Comparison of ENCODE assay signal across 22 cellular contexts in genomic region chr7:5431485-5432118, GRCh38. TPM values are rescaled to one million over a fixed set of nuclear protein-coding genes. Genes with fewer than 3 reads are reported as not detected.
DNase-seq lines count a peak whose midpoint lies in the region; TF ChIP-seq lines count a peak whose summit lies in the region.
"Had no signal": no experiment of that assay in that cellular context is flagged by ENCODE, and none has a peak within 500 bp of the region (broad histone marks: within the 10 kb centered on the region; RNA-seq: fewer than 3 reads in every experiment).

No MANE protein-coding gene starts in this region.

- no peak for TF ChIP-seq CTCF in MCF 10A (IDR thresholded peaks at IDR 0.05; ENCODE audit: unreplicated experiment)
- TF ChIP-seq CTCF in breast epithelium (IDR thresholded peaks at IDR 0.05), result no peak
- TF ChIP-seq CTCF in mesothelial cell of epicardium (IDR thresholded peaks at IDR 0.05; ENCODE audit: unreplicated experiment), result no peak
- TF ChIP-seq CTCF in type B pancreatic cell (conservative IDR thresholded peaks at IDR 0.05), result no peak

- H3K4me1 ChIP-seq in breast epithelium, result peaks cover 0 to 7% of the 10 kb centered on the region in 2 donors

- no peaks in the 10 kb centered on the region for H3K36me3 ChIP-seq in breast epithelium

- H3K27me3 Mint-ChIP-seq in MCF 10A (ENCODE audit: insufficient read depth, unreplicated experiment) (no peaks in the 10 kb centered on the region), mesothelial cell of epicardium (ENCODE audit: low read depth) (no peaks in the 10 kb centered on the region), type B pancreatic cell (peaks cover 4% of the 10 kb centered on the region)

- no TSS peak for BruUV-seq in MCF 10A (replicated peaks; lab: Mats Ljungman, UMichigan)

- peaks cover 35% of the 10 kb centered on the region for H3K36me3 Mint-ChIP-seq in MCF 10A (ENCODE audit: insufficient read depth, unreplicated experiment)
- H3K36me3 Mint-ChIP-seq in mesothelial cell of epicardium, result peaks cover 23% of the 10 kb centered on the region
- H3K36me3 Mint-ChIP-seq in type B pancreatic cell, result peaks cover 23% of the 10 kb centered on the region

- intact Hi-C loops in MCF 10A (cut with micrococcal nuclease), result no loop called here
- intact Hi-C loops in breast epithelium (cut with DNase I; ENCODE audit: low total_unique reads), result no loop called here

- no peak for TF ChIP-seq POLR2A in breast epithelium (IDR thresholded peaks at IDR 0.05)

- H3K27ac Mint-ChIP-seq in MCF 10A (ENCODE audit: low read depth, unreplicated experiment) (peak overlapping the region; percentile 39), mesothelial cell of epicardium (peak overlapping the region; percentile 84), type B pancreatic cell (peak overlapping the region; percentile 99)
- H3K27ac Mint-ChIP-seq: CD4-positive, alpha-beta T cell; memory B cell had no signal

- no peak overlapping the region for H3K4me3 ChIP-seq in breast epithelium
- H3K4me3 ChIP-seq: heart left ventricle, stomach had no signal

- POLR2A ChIA-PET in MCF 10A (lab: Yijun Ruan, JAX), result interaction anchor here (0.5 to 4.3 kb wide), 4 partner anchors 10 to 576 kb away, joined by 3 to 24 read pairs (median 4); no protein-coding TSS in a partner anchor

- no peaks in the 10 kb centered on the region for H3K27me3 ChIP-seq in breast epithelium
- H3K27me3 ChIP-seq: heart left ventricle had no signal

- H3K27ac ChIP-seq in breast epithelium, result no peak overlapping the region
- H3K27ac ChIP-seq: KMS-11 had no signal

- no peak overlapping the region for H3K4me3 Mint-ChIP-seq in MCF 10A (ENCODE audit: unreplicated experiment)
- H3K4me3 Mint-ChIP-seq in mesothelial cell of epicardium, result peak overlapping the region; percentile 11
- peak overlapping the region; percentile 73 for H3K4me3 Mint-ChIP-seq in type B pancreatic cell
- H3K4me3 Mint-ChIP-seq: CD4-positive, alpha-beta T cell; central memory CD8-positive, alpha-beta T cell; memory B cell had no signal

- CTCF ChIA-PET in MCF 10A (lab: Yijun Ruan, JAX), result interaction anchor here (0.7 to 1.5 kb wide), 7 partner anchors 11 to 191 kb away, joined by 3 to 6 read pairs (median 3); no protein-coding TSS in a partner anchor

- peaks cover 0 to 5% of the 10 kb centered on the region in 2 donors for H3K9me3 ChIP-seq in breast epithelium

- H3K4me1 Mint-ChIP-seq in MCF 10A (ENCODE audit: insufficient read depth, unreplicated experiment) (peaks cover 21% of the 10 kb centered on the region), mesothelial cell of epicardium (peaks cover 27% of the 10 kb centered on the region), type B pancreatic cell (ENCODE audit: unreplicated experiment) (peaks cover 37% of the 10 kb centered on the region)

- H3K9me3 Mint-ChIP-seq in MCF 10A (ENCODE audit: unreplicated experiment) (no peaks in the 10 kb centered on the region), mesothelial cell of epicardium (peaks cover 5% of the 10 kb centered on the region), type B pancreatic cell (no peaks in the 10 kb centered on the region)
- H3K9me3 Mint-ChIP-seq: CD4-positive, alpha-beta T cell; central memory CD8-positive, alpha-beta T cell had no signal

- DNase-seq in MCF 10A (ENCODE audit: unreplicated experiment) (no peak), breast epithelium (ENCODE audit: low spot score in 2 of 2) (no peak), astrocyte of the hippocampus (ENCODE audit: low read depth, low spot score) (peak; percentile 35), mesothelial cell of epicardium (ENCODE audit: low spot score in 2 of 2, unreplicated experiment in 2 of 2) (no peak), type B pancreatic cell (ENCODE audit: extremely low spot score, unreplicated experiment) (no peak), hippocampal formation (lab: John Stamatoyannopoulos, UW) (no peak)
- DNase-seq in stimulated activated CD4-positive, alpha-beta T cell treated with anti-CD3 and anti-CD28 coated beads, Interleukin-12 subunit alpha, Interleukin-12 subunit beta, amount 100 ng/mL, for 4 hours, result no peak
- no peak for DNase-seq in stimulated activated CD4-positive, alpha-beta T cell treated with anti-CD3 and anti-CD28 coated beads, Interleukin-4, amount 100 ng/mL, for 4 hours
- DNase-seq: activated naive CD4-positive, alpha-beta T cell treated with anti-CD3 and anti-CD28 coated beads, Interleukin-2, amount 50 U/mL, for 16 hours; CD4-positive, alpha-beta T cell; DMS53; heart left ventricle; NCI-H1930; NCI-H345; NCI-H82; stimulated activated CD8-positive, alpha-beta memory T cell treated with anti-CD3 and anti-CD28 coated beads, Interleukin-4, amount 100 ng/mL, for 48 hours; stomach; T1000; trophoblast cell had no signal

RNA-seq across cellular contexts. Expression of gene TNRC18, which starts 8.0 kb away (rescaled TPM):
- total RNA-seq in MCF 10A (2022) (120 and 132 TPM in 2 replicates), breast epithelium (10 to 100 TPM; 32.2 to 72.4 (median 36.9) TPM), mesothelial cell of epicardium (151 to 171 TPM (median 166 TPM) in 3 replicates), type B pancreatic cell (ENCODE audit: low replicate concordance) (135 and 169 TPM in 2 replicates)

Comparison
In these comparisons a context has a peak if more than half of its experiments do, and no peak if none do; other contexts are left out.
1. H3K27ac Mint-ChIP-seq: peak in every context shown above with its lines; median percentile 99 in type B pancreatic cell; 84 in mesothelial cell of epicardium; 39 in MCF 10A.